Comparison of ENCODE assay signal across 2 cellular contexts in genomic region chr15:56978898-56979662, GRCh38.
TF ChIP-seq lines count a peak whose summit lies in the region.

No MANE protein-coding gene starts in this region.

TF ChIP-seq in A549, 52 proteins besides CTCF, POLR2A, EP300 and RAD21 (continued from another document):
- no peak for TF ChIP-seq PBX3 (IDR thresholded peaks at IDR 0.05)
- TF ChIP-seq RCOR1 (IDR thresholded peaks at IDR 0.05; ENCODE audit: low read depth, low read length): no peak
- TF ChIP-seq BCL3 (IDR thresholded peaks at IDR 0.05): no peak
- no peak for TF ChIP-seq FOSB (CRISPR knock-in tag; IDR thresholded peaks at IDR 0.05)
- no peak for TF ChIP-seq CHD4 (IDR thresholded peaks at IDR 0.05; ENCODE audit: borderline replicate concordance)
- TF ChIP-seq E2F6 (IDR thresholded peaks at IDR 0.05; ENCODE audit: borderline replicate concordance, low read depth): no peak
- TF ChIP-seq SREBF2 (IDR thresholded peaks at IDR 0.05): no peak
- 0 out of 2 replicates have a peak, but pooled peaks have one; percentile 50 for TF ChIP-seq FOSL2 (IDR thresholded peaks at IDR 0.05)
- peak; percentile 91 for TF ChIP-seq FOSL2 (CRISPR knock-in tag; IDR thresholded peaks at IDR 0.05)
- no peak for TF ChIP-seq ZNF302 (CRISPR knock-in tag; IDR thresholded peaks at IDR 0.05)
- no peak for TF ChIP-seq ZSCAN20 (CRISPR knock-in tag; IDR thresholded peaks at IDR 0.05)
- no peak for TF ChIP-seq MAX (IDR thresholded peaks at IDR 0.05)
- TF ChIP-seq JUNB (IDR thresholded peaks at IDR 0.05): 0 out of 2 replicates have a peak, but pooled peaks have one; percentile 44
- no peak for TF ChIP-seq CBX2 (IDR thresholded peaks at IDR 0.05; ENCODE audit: borderline replicate concordance, low read depth)
- no peak for TF ChIP-seq MYC (IDR thresholded peaks at IDR 0.05; ENCODE audit: borderline replicate concordance, low read length)
- TF ChIP-seq KDM5A (IDR thresholded peaks at IDR 0.05): no peak
- peak; percentile 85 for TF ChIP-seq MAFK (IDR thresholded peaks at IDR 0.05; ENCODE audit: partially characterized antibody)
- TF ChIP-seq HEYL (CRISPR knock-in tag; IDR thresholded peaks at IDR 0.05): no peak
- TF ChIP-seq GATA3 (IDR thresholded peaks at IDR 0.05; ENCODE audit: borderline replicate concordance): peak; percentile 88
- no peak for TF ChIP-seq NR3C1 (IDR thresholded peaks at IDR 0.05)
- TF ChIP-seq EHF (CRISPR knock-in tag; IDR thresholded peaks at IDR 0.05): no peak
- TF ChIP-seq ATOH8 (CRISPR knock-in tag; IDR thresholded peaks at IDR 0.05; ENCODE audit: low read depth): no peak
- no peak for TF ChIP-seq TP53 (CRISPR knock-in tag; IDR thresholded peaks at IDR 0.05)

TF ChIP-seq in SK-N-SH treated with all-trans-retinoic acid at 6 μM for 48 hours, 23 proteins besides CTCF, POLR2A, EP300 and RAD21 (continued from another document):
- TF ChIP-seq ZNF70 (CRISPR knock-in tag; IDR thresholded peaks at IDR 0.05) (no peak), ISL1 (CRISPR knock-in tag; IDR thresholded peaks at IDR 0.05) (no peak), ZFP30 (CRISPR knock-in tag; IDR thresholded peaks at IDR 0.05) (no peak), BACH2 (CRISPR knock-in tag; IDR thresholded peaks at IDR 0.05; ENCODE audit: borderline replicate concordance) (no peak), CREB5 (CRISPR knock-in tag; IDR thresholded peaks at IDR 0.05; ENCODE audit: low read depth) (no peak), CSDC2 (CRISPR knock-in tag; IDR thresholded peaks at IDR 0.05) (no peak)
TF ChIP-seq in SK-N-SH treated with all-trans-retinoic acid at 6 μM for 48 hours: peak in this region for 0.
